ENCODE assay signal across 24 cellular contexts in the genomic region with DNA sequence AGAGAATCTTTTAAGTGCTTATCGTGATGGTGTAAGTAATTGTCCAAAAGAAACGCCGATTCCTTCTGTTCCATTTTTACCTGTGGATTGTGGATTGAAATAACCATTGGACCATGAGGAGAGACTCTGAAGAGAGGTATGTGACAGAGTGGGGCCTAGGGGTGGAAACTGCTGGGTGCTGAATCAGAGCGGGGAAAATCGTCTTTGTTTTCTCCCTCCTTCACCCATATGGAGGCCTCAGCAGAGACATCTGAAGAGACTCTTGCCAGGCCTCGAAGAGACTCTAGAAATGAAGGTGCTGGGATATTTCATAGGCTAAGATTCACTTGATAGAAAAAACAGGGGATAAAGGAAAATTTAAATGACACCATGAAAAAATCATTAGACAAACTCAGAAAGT.
"Had no signal": no experiment of that assay in that cellular context is flagged by ENCODE, and none has a peak within 500 bp of the region (broad histone marks: within the 10 kb centered on the region; RNA-seq: fewer than 3 reads in every experiment).

No MANE protein-coding gene starts in this region.

- H3K79me2 ChIP-seq: hepatocyte had no signal

- H3K4me3 ChIP-seq: hepatocyte, lower lobe of right lung, spleen, tibial nerve had no signal

- DNase-seq: activated CD4-positive, alpha-beta T cell treated with anti-CD3 and anti-CD28 coated beads for 1 hour; activated CD8-positive, alpha-beta memory T cell treated with anti-CD3 and anti-CD28 coated beads for 24 hours; activated CD8-positive, alpha-beta memory T cell treated with anti-CD3 and anti-CD28 coated beads, Interleukin-2, amount 50 U/mL, for 48 hours; activated effector memory CD4-positive, alpha-beta T cell treated with Interleukin-2 at 50 U/mL for 16 hours; activated naive CD4-positive, alpha-beta T cell treated with anti-CD3 and anti-CD28 coated beads, Interleukin-2, amount 10 ng/mL, durations not matched to agents 7 days and 5 days; activated naive CD8-positive, alpha-beta T cell treated with anti-CD3 and anti-CD28 coated beads, Interleukin-2, amount 50 U/mL, for 24 hours; activated T-cell treated with anti-CD3 and anti-CD28 coated beads, Interleukin-2, amount 50 U/mL, for 48 hours; anterior cingulate cortex; caudate nucleus; effector memory CD8-positive, alpha-beta T cell; foreskin fibroblast; left colon; lower lobe of right lung; natural killer cell; nucleus accumbens; spleen; stimulated activated naive CD4-positive, alpha-beta T cell; WERI-Rb-1 had no signal

- H2AFZ ChIP-seq: hepatocyte had no signal

- H3K27ac ChIP-seq: epithelial cell of prostate, hepatocyte, lower lobe of right lung, spleen, tibial nerve, WERI-Rb-1 had no signal

- FAIRE-seq: islet of Langerhans, urothelium cell line had no signal

- H3K4me1 Mint-ChIP-seq: activated naive CD4-positive, alpha-beta T cell treated with anti-CD3 and anti-CD28 coated beads, Interleukin-2, amount 10 ng/mL, durations not matched to agents 7 days and 5 days; activated naive CD8-positive, alpha-beta T cell treated with anti-CD3 and anti-CD28 coated beads, Interleukin-2, amount 50 U/mL, for 24 hours; brain; natural killer cell had no signal

- H3K4me1 ChIP-seq: lower lobe of right lung, spleen, tibial nerve had no signal

- H3K9me3 Mint-ChIP-seq: brain had no signal

- H3K4me2 ChIP-seq: hepatocyte had no signal

- H3K9me3 ChIP-seq: lower lobe of right lung, tibial nerve had no signal

- H3K36me3 ChIP-seq: lower lobe of right lung, spleen, tibial nerve, WERI-Rb-1 had no signal

- H3K36me3 Mint-ChIP-seq: activated naive CD4-positive, alpha-beta T cell treated with anti-CD3 and anti-CD28 coated beads, Interleukin-2, amount 10 ng/mL, durations not matched to agents 7 days and 5 days; brain had no signal

- H3K27me3 ChIP-seq: hepatocyte, spleen, tibial nerve had no signal

- ATAC-seq: activated naive CD8-positive, alpha-beta T cell treated with anti-CD3 and anti-CD28 coated beads, Interleukin-2, amount 50 U/mL, for 24 hours; effector memory CD8-positive, alpha-beta T cell; natural killer cell had no signal

- H3K27me3 Mint-ChIP-seq: activated naive CD4-positive, alpha-beta T cell treated with anti-CD3 and anti-CD28 coated beads, Interleukin-2, amount 10 ng/mL, durations not matched to agents 7 days and 5 days; activated naive CD8-positive, alpha-beta T cell treated with anti-CD3 and anti-CD28 coated beads, Interleukin-2, amount 50 U/mL, for 24 hours; brain; effector memory CD8-positive, alpha-beta T cell had no signal

- H3K27ac Mint-ChIP-seq: activated naive CD4-positive, alpha-beta T cell treated with anti-CD3 and anti-CD28 coated beads, Interleukin-2, amount 10 ng/mL, durations not matched to agents 7 days and 5 days; activated naive CD8-positive, alpha-beta T cell treated with anti-CD3 and anti-CD28 coated beads, Interleukin-2, amount 50 U/mL, for 24 hours; brain; effector memory CD8-positive, alpha-beta T cell; natural killer cell had no signal

- H3K4me3 Mint-ChIP-seq: activated naive CD4-positive, alpha-beta T cell treated with anti-CD3 and anti-CD28 coated beads, Interleukin-2, amount 10 ng/mL, durations not matched to agents 7 days and 5 days; activated naive CD8-positive, alpha-beta T cell treated with anti-CD3 and anti-CD28 coated beads, Interleukin-2, amount 50 U/mL, for 24 hours; brain; effector memory CD8-positive, alpha-beta T cell; natural killer cell had no signal
